8 cellular contexts compared by ENCODE assay signal in the genomic region with DNA sequence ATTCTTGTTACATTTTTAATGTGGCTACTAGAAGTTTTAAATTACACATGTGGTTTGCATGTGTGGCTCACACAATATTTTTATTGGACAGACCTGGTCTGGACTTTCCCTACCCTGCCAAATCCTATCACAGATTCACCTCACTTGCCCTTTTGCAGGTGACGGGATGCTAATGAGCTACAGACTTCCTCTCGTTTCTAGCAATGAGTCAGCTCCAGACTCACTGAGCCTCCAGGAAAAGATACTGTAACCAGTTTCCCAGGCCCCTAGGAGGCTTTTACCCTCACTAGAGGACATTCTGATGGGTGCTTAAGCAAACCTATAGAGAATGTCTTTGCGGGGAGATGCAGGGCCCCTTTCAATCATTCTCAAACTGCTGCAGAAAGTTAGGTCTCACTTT.
DNase-seq lines count a peak whose midpoint lies in the region; ATAC-seq and TF ChIP-seq lines count a peak whose summit lies in the region.

No MANE protein-coding gene starts in this region.

- peaks cover 9% of the 10 kb centered on the region for H3K9me3 Mint-ChIP-seq in Caco-2 (ENCODE audit: unreplicated experiment)

- peak; percentile 13 for DNase-seq in H4 (ENCODE audit: low spot score)
- peak; percentile 75 for DNase-seq in NCI-H226
- DNase-seq in mesenchymal stem cell = peak; percentile 15
- no peak for DNase-seq in left lobe of liver (ENCODE audit: low spot score)
- DNase-seq in Caco-2 = no peak
- DNase-seq in kidney glomerular epithelial cell (lab: John Stamatoyannopoulos, UW) = no peak
- DNase-seq in AML-193 (lab: John Stamatoyannopoulos, UW) = no peak

- no peak overlapping the region for H3K18ac ChIP-seq in mesenchymal stem cell (ENCODE audit: low read depth in 1 of 2, low read length in 2 of 2)

- no peak overlapping the region for H3K4me3 Mint-ChIP-seq in Caco-2 (ENCODE audit: unreplicated experiment)

- H3K27me3 ChIP-seq in mesenchymal stem cell (ENCODE audit: control insufficient read depth in 1 of 2, insufficient read depth in 1 of 2, low read length in 2 of 2) (peaks cover 4 to 15% of the 10 kb centered on the region in 2 experiments), Caco-2 (replicated peaks; ENCODE audit: control insufficient read depth, insufficient read depth, low read length) (no peaks in the 10 kb centered on the region)

- no peak overlapping the region for H2BK12ac ChIP-seq in mesenchymal stem cell (ENCODE audit: low read length in 2 of 2)

- H3K4me1 ChIP-seq in mesenchymal stem cell (ENCODE audit: control insufficient read depth, insufficient read depth, low read depth, low read length) (no peaks in the 10 kb centered on the region), Caco-2 (peaks cover 29% of the 10 kb centered on the region)

- no peaks in the 10 kb centered on the region for H3K36me3 Mint-ChIP-seq in Caco-2 (ENCODE audit: insufficient read depth, unreplicated experiment)

- no peak overlapping the region for H3K4ac ChIP-seq in mesenchymal stem cell (ENCODE audit: low read depth in 1 of 2, low read length in 2 of 2)

- intact Hi-C loops in Caco-2 (cut with micrococcal nuclease; ENCODE audit: unreplicated experiment) = no loop called here

- 51% methylated on average over 3 of the region's 3 CpGs for WGBS in mesenchymal stem cell

- no peak overlapping the region for H2AK5ac ChIP-seq in mesenchymal stem cell (ENCODE audit: low read length, severe bottlenecking)

- POLR2A ChIA-PET in Caco-2 (lab: Charles Lee) = no interaction called here

- H3K79me1 ChIP-seq in mesenchymal stem cell (replicated peaks; ENCODE audit: low read length, poor library complexity, severe bottlenecking) = no peaks in the 10 kb centered on the region

- H3K27ac ChIP-seq in mesenchymal stem cell (ENCODE audit: low read length, poor library complexity, severe bottlenecking) = no peak overlapping the region

- H3K9me3 ChIP-seq in mesenchymal stem cell (ENCODE audit: control insufficient read depth, low read length) (no peaks in the 10 kb centered on the region), Caco-2 (0 out of 2 replicates have a peak, but pooled peaks cover 3% of the 10 kb centered on the region)

- H3K14ac ChIP-seq in mesenchymal stem cell (ENCODE audit: low read length in 2 of 2) = no peak overlapping the region

- H3K4me2 ChIP-seq in mesenchymal stem cell (ENCODE audit: low read length, poor library complexity, severe bottlenecking) = no peak overlapping the region

- no peak overlapping the region for H2AFZ ChIP-seq in mesenchymal stem cell (ENCODE audit: low read depth, low read length)

- no peak overlapping the region for H3K9ac ChIP-seq in mesenchymal stem cell (ENCODE audit: low read length)

- ATAC-seq in GM18520 (IDR thresholded peaks at IDR 0.05; ENCODE audit: unreplicated experiment) (peak; percentile 60), left lobe of liver (no peak)

- H3K23ac ChIP-seq in mesenchymal stem cell (ENCODE audit: low read length in 2 of 2) = no peak overlapping the region

- no peak overlapping the region for H4K91ac ChIP-seq in mesenchymal stem cell (ENCODE audit: low read length)

- no peak overlapping the region for H3K27ac Mint-ChIP-seq in Caco-2 (ENCODE audit: unreplicated experiment)

- no TSS peak for BruUV-seq in Caco-2 (replicated peaks; lab: Mats Ljungman, UMichigan)

- H3K36me3 ChIP-seq in mesenchymal stem cell (ENCODE audit: control insufficient read depth in 1 of 2, insufficient read depth in 2 of 2, low read depth in 1 of 2, low read length in 2 of 2) = no peaks in the 10 kb centered on the region
- H3K36me3 ChIP-seq in Caco-2 (ENCODE audit: control insufficient read depth, insufficient read depth, low read length) = no peaks in the 10 kb centered on the region

- H3K4me1 Mint-ChIP-seq in Caco-2 (ENCODE audit: low read depth, unreplicated experiment) = peaks cover 28% of the 10 kb centered on the region

- CTCF ChIA-PET in Caco-2 (lab: Charles Lee) = no interaction called here

- H3K27me3 Mint-ChIP-seq in Caco-2 (ENCODE audit: insufficient read depth, unreplicated experiment) = no peaks in the 10 kb centered on the region

- no peak overlapping the region for H2BK15ac ChIP-seq in mesenchymal stem cell (ENCODE audit: low read depth, poor library complexity, severe bottlenecking)

- H2BK120ac ChIP-seq in mesenchymal stem cell (ENCODE audit: low read depth, low read length) = no peak overlapping the region

- TF ChIP-seq CTCF in Caco-2 (IDR thresholded peaks at IDR 0.05; ENCODE audit: insufficient read depth in 1 of 2, low read depth in 1 of 2, low read length in 1 of 2, severe bottlenecking in 1 of 2, unreplicated experiment in 1 of 2) = no peak

- H4K8ac ChIP-seq in mesenchymal stem cell (ENCODE audit: low read length) = no peak overlapping the region

- no peak overlapping the region for H2BK5ac ChIP-seq in mesenchymal stem cell (ENCODE audit: low read depth, low read length, poor library complexity, severe bottlenecking)

- H3K4me3 ChIP-seq in mesenchymal stem cell (ENCODE audit: insufficient read depth in 1 of 2, low read depth in 1 of 2, low read length in 2 of 2) = no peak overlapping the region
- H3K4me3 ChIP-seq in Caco-2 (ENCODE audit: low read depth, low read length) = no peak overlapping the region

Comparison
In these comparisons a context has a peak if more than half of its experiments do, and no peak if none do; other contexts are left out.
1. DNase-seq: peak in H4 (single experiment), NCI-H226 (single experiment) and mesenchymal stem cell (single experiment); none in left lobe of liver (single experiment), Caco-2 (0 of 2), kidney glomerular epithelial cell (single experiment) and AML-193 (0 of 2).